Comparison of ENCODE assay signal across 8 cellular contexts in genomic region chr9:21294325-21294724, GRCh38. TPM values are rescaled to one million over a fixed set of nuclear protein-coding genes. Genes with fewer than 3 reads are reported as not detected.
DNase-seq lines count a peak whose midpoint lies in the region; ATAC-seq and TF ChIP-seq lines count a peak whose summit lies in the region.
"Had no signal": no experiment of that assay in that cellular context is flagged by ENCODE, and none has a peak within 500 bp of the region (broad histone marks: within the 10 kb centered on the region; RNA-seq: fewer than 3 reads in every experiment).

No MANE protein-coding gene starts in this region.

- no peak for TF ChIP-seq CTCF in progenitor cell of endocrine pancreas (IDR thresholded peaks at IDR 0.05; ENCODE audit: unreplicated experiment)

- intact Hi-C loops in posterior vena cava (cut with DNase I) = no loop called here
- intact Hi-C loops in cardiac septum (cut with DNase I) = no loop called here

- DNase-seq in activated CD8-positive, alpha-beta T cell treated with anti-CD3 and anti-CD28 coated beads, Interleukin-2, amount 10 ng/mL, durations not matched to agents 7 days and 5 days = no peak
- DNase-seq in progenitor cell of endocrine pancreas (ENCODE audit: low spot score, unreplicated experiment) (no peak), cortex of kidney (lab: John Stamatoyannopoulos, UW) (no peak), posterior vena cava (ENCODE audit: low spot score) (no peak), cardiac septum (ENCODE audit: low spot score) (no peak)

- H3K36me3 Mint-ChIP-seq in activated CD8-positive, alpha-beta T cell treated with anti-CD3 and anti-CD28 coated beads, Interleukin-2, amount 10 ng/mL, durations not matched to agents 7 days and 5 days (ENCODE audit: low read depth) = no peaks in the 10 kb centered on the region
- no peaks in the 10 kb centered on the region for H3K36me3 Mint-ChIP-seq in progenitor cell of endocrine pancreas (ENCODE audit: insufficient read depth)

- no peaks in the 10 kb centered on the region for H3K9me3 Mint-ChIP-seq in activated CD8-positive, alpha-beta T cell treated with anti-CD3 and anti-CD28 coated beads, Interleukin-2, amount 10 ng/mL, durations not matched to agents 7 days and 5 days (ENCODE audit: insufficient read depth)
- H3K9me3 Mint-ChIP-seq in progenitor cell of endocrine pancreas (ENCODE audit: low read depth) = no peaks in the 10 kb centered on the region

- CTCF ChIA-PET in activated CD8-positive, alpha-beta T cell treated with anti-CD3 and anti-CD28 coated beads, Interleukin-2, amount 10 ng/mL, durations not matched to agents 7 days and 5 days (lab: Charles Lee) = interaction anchor here (1.5 to 1.6 kb wide), 3 partner anchors 27 to 111 kb away, joined by 3 to 7 read pairs (median 4); no protein-coding TSS in a partner anchor

- H3K27ac Mint-ChIP-seq in activated CD8-positive, alpha-beta T cell treated with anti-CD3 and anti-CD28 coated beads, Interleukin-2, amount 10 ng/mL, durations not matched to agents 7 days and 5 days = no peak overlapping the region
- H3K27ac Mint-ChIP-seq in progenitor cell of endocrine pancreas = peak overlapping the region; percentile 50

- peaks cover 25% of the 10 kb centered on the region for H3K27me3 Mint-ChIP-seq in activated CD8-positive, alpha-beta T cell treated with anti-CD3 and anti-CD28 coated beads, Interleukin-2, amount 10 ng/mL, durations not matched to agents 7 days and 5 days (ENCODE audit: low read depth)
- H3K27me3 Mint-ChIP-seq in progenitor cell of endocrine pancreas = peaks cover 59% of the 10 kb centered on the region

- POLR2A ChIA-PET in activated CD8-positive, alpha-beta T cell treated with anti-CD3 and anti-CD28 coated beads, Interleukin-2, amount 10 ng/mL, durations not matched to agents 7 days and 5 days (lab: Charles Lee) = no interaction called here

- peak; percentile 63 for ATAC-seq in GM19397 (IDR thresholded peaks at IDR 0.05; ENCODE audit: unreplicated experiment)
- peak; percentile 65 for ATAC-seq in HG03066 (IDR thresholded peaks at IDR 0.05; ENCODE audit: low read depth, unreplicated experiment)
- peak; percentile 63 for ATAC-seq in activated CD8-positive, alpha-beta T cell treated with anti-CD3 and anti-CD28 coated beads, Interleukin-2, amount 10 ng/mL, durations not matched to agents 7 days and 5 days

- peaks cover 7% of the 10 kb centered on the region for H3K4me1 Mint-ChIP-seq in activated CD8-positive, alpha-beta T cell treated with anti-CD3 and anti-CD28 coated beads, Interleukin-2, amount 10 ng/mL, durations not matched to agents 7 days and 5 days (ENCODE audit: low read depth)
- H3K4me1 Mint-ChIP-seq in progenitor cell of endocrine pancreas (ENCODE audit: low read depth) = no peaks in the 10 kb centered on the region

- H3K4me3 Mint-ChIP-seq in activated CD8-positive, alpha-beta T cell treated with anti-CD3 and anti-CD28 coated beads, Interleukin-2, amount 10 ng/mL, durations not matched to agents 7 days and 5 days = no peak overlapping the region
- no peak overlapping the region for H3K4me3 Mint-ChIP-seq in progenitor cell of endocrine pancreas (ENCODE audit: low read depth)

RNA-seq across cellular contexts. Expression of gene IFNA5, which starts 10.8 kb away (rescaled TPM):
- not detected for total RNA-seq in activated CD8-positive, alpha-beta T cell treated with anti-CD3 and anti-CD28 coated beads, Interleukin-2, amount 10 ng/mL, durations not matched to agents 7 days and 5 days
- total RNA-seq in progenitor cell of endocrine pancreas (not detected in 2 replicates), posterior vena cava (not detected), cardiac septum (not detected)

RNA-seq across cellular contexts. Expression of gene KLHL9, which starts 40.9 kb away (rescaled TPM):
- total RNA-seq in activated CD8-positive, alpha-beta T cell treated with anti-CD3 and anti-CD28 coated beads, Interleukin-2, amount 10 ng/mL, durations not matched to agents 7 days and 5 days = 10 to 100 TPM; 17.9 to 18.8 TPM
- 35.5 and 35.9 TPM in 2 replicates for total RNA-seq in progenitor cell of endocrine pancreas
- total RNA-seq in posterior vena cava = 10 to 100 TPM; 21.9 to 24.2 TPM
- 12.5 TPM for total RNA-seq in cardiac septum

RNA-seq across cellular contexts. Expression of gene IFNA14, which starts 54.5 kb away (rescaled TPM):
- total RNA-seq in activated CD8-positive, alpha-beta T cell treated with anti-CD3 and anti-CD28 coated beads, Interleukin-2, amount 10 ng/mL, durations not matched to agents 7 days and 5 days = not detected
- total RNA-seq in progenitor cell of endocrine pancreas = not detected in 2 replicates
- not detected for total RNA-seq in posterior vena cava
- total RNA-seq in cardiac septum = not detected
- total RNA-seq: ascending aorta had no signal

RNA-seq across cellular contexts. Expression of gene IFNA6, which starts 56.4 kb away (rescaled TPM):
- not detected for total RNA-seq in activated CD8-positive, alpha-beta T cell treated with anti-CD3 and anti-CD28 coated beads, Interleukin-2, amount 10 ng/mL, durations not matched to agents 7 days and 5 days
- total RNA-seq in progenitor cell of endocrine pancreas = not detected in 2 replicates
- not detected for total RNA-seq in posterior vena cava
- total RNA-seq in cardiac septum = not detected
- total RNA-seq: ascending aorta had no signal
